22 cellular contexts compared by ENCODE assay signal in genomic region chr1:23931481-23931880, GRCh38. TPM values are rescaled to one million over a fixed set of nuclear protein-coding genes. Genes with fewer than 3 reads are reported as not detected.
A peak's percentile ranks its signal among the peaks of the same experiment; 100 is the strongest.
DNase-seq lines count a peak whose midpoint lies in the region; ATAC-seq, FAIRE-seq and TF ChIP-seq lines count a peak whose summit lies in the region.
"Had no signal": no experiment of that assay in that cellular context is flagged by ENCODE, and none has a peak within 500 bp of the region (broad histone marks: within the 10 kb centered on the region; RNA-seq: fewer than 3 reads in every experiment).

No MANE protein-coding gene starts in this region.

- no peak overlapping the region for H3K27ac Mint-ChIP-seq in T-cell
- H3K27ac Mint-ChIP-seq: activated naive CD8-positive, alpha-beta T cell; naive thymus-derived CD4-positive, alpha-beta T cell had no signal

- H3K27me3 ChIP-seq in HepG2 (ENCODE audit: control insufficient read depth in 1 of 2, insufficient read depth in 2 of 2, low read length in 2 of 2) (peaks cover 0 to 13% of the 10 kb centered on the region in 2 experiments; a peak in 2 of 5 replicates), right lobe of liver (no peaks in the 10 kb centered on the region), neuronal stem cell (ENCODE audit: control insufficient read depth in 3 of 3, insufficient read depth in 3 of 3, low read depth in 1 of 3, low read length in 3 of 3) (no peaks in the 10 kb centered on the region), heart right ventricle (no peaks in the 10 kb centered on the region)

- TF ChIP-seq POLR2A in HepG2 (IDR thresholded peaks at IDR 0.05; ENCODE audit: insufficient read depth in 1 of 2, low read depth in 2 of 2, low read length in 2 of 2) = no peak
- no peak for TF ChIP-seq POLR2A in right lobe of liver (IDR thresholded peaks at IDR 0.05)

- FAIRE-seq in HepG2 (lab: Jason Lieb, UNC) = no peak
- FAIRE-seq: A204.1, H54 had no signal

- no peak overlapping the region for H3K4ac ChIP-seq in neuronal stem cell (ENCODE audit: low read length)

- POLR2A ChIA-PET in HepG2 (lab: Yijun Ruan, JAX) (no interaction called here), T-cell (lab: Charles Lee) (no interaction called here)

- no peak for TF ChIP-seq RAD21 in HepG2 (CRISPR knock-in tag; IDR thresholded peaks at IDR 0.05)

- H3K4me1 Mint-ChIP-seq in T-cell = peaks cover 0 to 5% (median 0%) of the 10 kb centered on the region in 3 donors
- H3K4me1 Mint-ChIP-seq: naive thymus-derived CD4-positive, alpha-beta T cell had no signal

- H4K8ac ChIP-seq in neuronal stem cell (ENCODE audit: low read depth, low read length) = no peak overlapping the region

- H3K27ac ChIP-seq in HepG2 (ENCODE audit: extremely low read length, insufficient read depth, low read length) = no peak overlapping the region
- H3K27ac ChIP-seq in right lobe of liver = no peak overlapping the region
- peak overlapping the region; percentile 52 for H3K27ac ChIP-seq in neuronal stem cell (replicated peaks; ENCODE audit: low read length)
- H3K27ac ChIP-seq in heart right ventricle = no peak overlapping the region

- intact Hi-C loops in HepG2 (cut with micrococcal nuclease; ENCODE audit: unreplicated experiment) (no loop called here), right lobe of liver (cut with DNase I) (no loop called here), heart right ventricle (cut with DNase I) (no loop called here)

- no peaks in the 10 kb centered on the region for H3K9me3 ChIP-seq in HepG2 (ENCODE audit: low read length)
- no peaks in the 10 kb centered on the region for H3K9me3 ChIP-seq in right lobe of liver
- no peaks in the 10 kb centered on the region for H3K9me3 ChIP-seq in neuronal stem cell (replicated peaks in 1 of 2; ENCODE audit: control insufficient read depth in 2 of 2, insufficient read depth in 1 of 2, low read depth in 1 of 2, low read length in 2 of 2)
- no peaks in the 10 kb centered on the region for H3K9me3 ChIP-seq in heart right ventricle

- no peak overlapping the region for H3K23ac ChIP-seq in neuronal stem cell (ENCODE audit: low read depth, low read length, poor library complexity)

- BruUV-seq in HepG2 (replicated peaks; lab: Mats Ljungman, UMichigan) = no TSS peak

- TF ChIP-seq EP300 in HepG2 (IDR thresholded peaks at IDR 0.05; ENCODE audit: low read depth in 2 of 2, low read length in 2 of 2) = no peak
- TF ChIP-seq EP300 in HepG2 (CRISPR knock-in tag; IDR thresholded peaks at IDR 0.05; ENCODE audit: borderline replicate concordance) = no peak

- no peak overlapping the region for H2BK5ac ChIP-seq in neuronal stem cell (ENCODE audit: low read length)

- no peaks in the 10 kb centered on the region for H3K79me1 ChIP-seq in neuronal stem cell (ENCODE audit: low read depth, low read length)

- ATAC-seq in HepG2 (no peak), right lobe of liver (no peak), HG03175 (IDR thresholded peaks at IDR 0.05; ENCODE audit: unreplicated experiment) (no peak), T-cell (replicated peaks in 1 of 4) (no peak), heart right ventricle (no peak), GM21825 (IDR thresholded peaks at IDR 0.05; ENCODE audit: unreplicated experiment) (no peak)
- ATAC-seq: naive thymus-derived CD4-positive, alpha-beta T cell had no signal

- no peaks in the 10 kb centered on the region for H4K20me1 ChIP-seq in HepG2 (ENCODE audit: insufficient read depth, low read length)

- H3K9me3 Mint-ChIP-seq in T-cell = no peaks in the 10 kb centered on the region
- H3K9me3 Mint-ChIP-seq: naive thymus-derived CD4-positive, alpha-beta T cell had no signal

- H3K4me1 ChIP-seq in HepG2 (ENCODE audit: insufficient read depth, low read length) = peaks cover 1% of the 10 kb centered on the region
- no peaks in the 10 kb centered on the region for H3K4me1 ChIP-seq in right lobe of liver
- H3K4me1 ChIP-seq in neuronal stem cell (ENCODE audit: control insufficient read depth in 2 of 2, insufficient read depth in 1 of 2, low read depth in 1 of 2, low read length in 2 of 2) = peaks cover 0 to 4% of the 10 kb centered on the region in 2 donors
- peaks cover 0 to 11% (median 0%) of the 10 kb centered on the region in 9 donors for H3K4me1 ChIP-seq in heart right ventricle

- no peak overlapping the region for H3K14ac ChIP-seq in neuronal stem cell (ENCODE audit: low read length)

- no peak overlapping the region for H3K4me3 ChIP-seq in HepG2 (replicated peaks in 1 of 3; ENCODE audit: insufficient read depth in 1 of 3, low read depth in 2 of 3, low read length in 3 of 3)
- no peak overlapping the region for H3K4me3 ChIP-seq in right lobe of liver
- no peak overlapping the region for H3K4me3 ChIP-seq in epithelial cell of proximal tubule (ENCODE audit: low read depth, low read length)
- H3K4me3 ChIP-seq in neuronal stem cell (ENCODE audit: low read length in 2 of 2) = no peak overlapping the region
- no peak overlapping the region for H3K4me3 ChIP-seq in heart right ventricle

- peaks cover 3 to 10% of the 10 kb centered on the region in 2 donors for H3K27me3 Mint-ChIP-seq in T-cell
- H3K27me3 Mint-ChIP-seq: activated naive CD8-positive, alpha-beta T cell had no signal

- H3K36me3 ChIP-seq in HepG2 (replicated peaks in 1 of 2; ENCODE audit: control insufficient read depth in 1 of 2, insufficient read depth in 2 of 2, low read length in 2 of 2) = no peaks in the 10 kb centered on the region
- H3K36me3 ChIP-seq in right lobe of liver = no peaks in the 10 kb centered on the region
- H3K36me3 ChIP-seq in neuronal stem cell (replicated peaks in 1 of 2; ENCODE audit: control insufficient read depth in 2 of 2, insufficient read depth in 2 of 2, low read length in 2 of 2) = no peaks in the 10 kb centered on the region
- no peaks in the 10 kb centered on the region for H3K36me3 ChIP-seq in heart right ventricle

- WGBS in HepG2 (ENCODE audit: low lambda C conversion rate) = 100% methylated on average over 1 of the region's 1 CpG
- WGBS in right lobe of liver (ENCODE audit: insufficient coverage, low coverage, low lambda C conversion rate, missing lambda C conversion rate) = 88% methylated on average over 1 of the region's 1 CpG
- WGBS in neuronal stem cell (ENCODE audit: extremely low coverage in 2 of 2, insufficient read length in 2 of 2, insufficient replicate concordance in 1 of 2), 2 donors = no CpG with 5 or more reads among the region's 1 CpG
- WGBS in heart right ventricle, 2 donors = 85 to 88% methylated on average over 1 of the region's 1 CpG

- H4K91ac ChIP-seq in neuronal stem cell (ENCODE audit: low read depth, low read length, poor library complexity) = no peak overlapping the region

- no peaks in the 10 kb centered on the region for H3K79me2 ChIP-seq in HepG2 (ENCODE audit: insufficient read depth, low read length)

- no peak for DNase-seq in HepG2 (ENCODE audit: low spot score)
- no peak for DNase-seq in right lobe of liver
- DNase-seq in epithelial cell of proximal tubule (ENCODE audit: low read depth) = peak; percentile 85
- no peak for DNase-seq in neuronal stem cell (ENCODE audit: low spot score)
- DNase-seq in T-cell = no peak
- DNase-seq in heart right ventricle = no peak
- DNase-seq: activated CD4-positive, alpha-beta T cell treated with anti-CD3 and anti-CD28 coated beads for 48 hours; activated T-cell treated with anti-CD3 and anti-CD28 coated beads for 4 hours; cerebellar nuclear complex; COR-L47; naive thymus-derived CD4-positive, alpha-beta T cell; NCI-H187; retina; stimulated activated CD4-positive, alpha-beta T cell treated with anti-CD3 and anti-CD28 coated beads, Interleukin-4, amount 100 ng/mL, for 1 hour; T-helper 9 cell had no signal

- no peak overlapping the region for H2BK12ac ChIP-seq in neuronal stem cell (ENCODE audit: low read length)

- in situ Hi-C loops in HepG2 (cut with HindIII; ENCODE audit: extremely low pct_ligation_motif_present, low pct_unique_long_range_greater_than_20kb) = no loop called here

- no peaks in the 10 kb centered on the region for H3K36me3 Mint-ChIP-seq in T-cell
- H3K36me3 Mint-ChIP-seq: activated naive CD8-positive, alpha-beta T cell; naive thymus-derived CD4-positive, alpha-beta T cell had no signal

- H3K4me3 Mint-ChIP-seq in T-cell = no peak overlapping the region
- H3K4me3 Mint-ChIP-seq: activated naive CD8-positive, alpha-beta T cell; naive thymus-derived CD4-positive, alpha-beta T cell had no signal

- H3K4me2 ChIP-seq in HepG2 (ENCODE audit: low read depth, low read length) (no peak overlapping the region), neuronal stem cell (ENCODE audit: insufficient read depth, low read length, poor library complexity, severe bottlenecking) (no peak overlapping the region)

- H2AK5ac ChIP-seq in neuronal stem cell (ENCODE audit: low read depth, low read length) = no peak overlapping the region

- H2AFZ ChIP-seq in HepG2 (ENCODE audit: low read length) (no peak overlapping the region), neuronal stem cell (ENCODE audit: low read length) (peak overlapping the region; percentile 17)

- H2BK15ac ChIP-seq in neuronal stem cell (ENCODE audit: low read length) = no peak overlapping the region

- no peak overlapping the region for H3K18ac ChIP-seq in neuronal stem cell (ENCODE audit: low read length)

- CTCF ChIA-PET in HepG2 (lab: Yijun Ruan, JAX; ENCODE audit: low intra/inter-chr PET ratio, low total read pairs) = no interaction called here
- CTCF ChIA-PET in T-cell (lab: Charles Lee) = no interaction called here

- H3K9ac ChIP-seq in HepG2 (ENCODE audit: insufficient read depth, low read depth, low read length) = no peak overlapping the region
- H3K9ac ChIP-seq in neuronal stem cell (ENCODE audit: low read depth, low read length, poor library complexity) = no peak overlapping the region

- TF ChIP-seq CTCF in HepG2 (CRISPR knock-in tag; IDR thresholded peaks at IDR 0.05) = no peak
- no peak for TF ChIP-seq CTCF in right lobe of liver (IDR thresholded peaks at IDR 0.05)
- TF ChIP-seq CTCF in epithelial cell of proximal tubule (conservative IDR thresholded peaks at IDR 0.05; ENCODE audit: low read depth, low read length) = no peak
- no peak for TF ChIP-seq CTCF in heart right ventricle (IDR thresholded peaks at IDR 0.05)

- no peak overlapping the region for H2BK120ac ChIP-seq in neuronal stem cell (ENCODE audit: low read depth, low read length)

RNA-seq across cellular contexts. Expression of gene CNR2, which starts 18.3 kb away (rescaled TPM):
- total RNA-seq in HepG2 (2016; rRNA removed; fragmentation: Illumina TruSeq; extraction: Trizol) (not detected in 2 replicates), right lobe of liver (under 1 TPM in 4 of 6 experiments, not detected in 2; 0.04 to 0.07 (median 0.06) TPM), epithelial cell of proximal tubule (not detected in 2 replicates), T-cell (1 to 10 TPM in 4 of 5 donors, under 1 TPM in 1; 0.67 to 2.1 (median 1.5) TPM), heart right ventricle (under 1 TPM in 1 of 10 donors, not detected in 9; 0.19 TPM)
- total RNA-seq in HepG2 (2016; cell fraction: cytosol; rRNA removed; fragmentation: Illumina TruSeq; extraction: Trizol; ENCODE audit: low read depth) = not detected in 2 replicates
- total RNA-seq in HepG2 (2016; cell fraction: insoluble cytoplasmic fraction; rRNA removed; fragmentation: Illumina TruSeq; extraction: Trizol) = not detected in 2 replicates
- total RNA-seq in HepG2 (2016; cell fraction: membrane; rRNA removed; fragmentation: Illumina TruSeq; extraction: Trizol) = not detected in 2 replicates
- total RNA-seq in HepG2 (2016; cell fraction: nucleus; rRNA removed; fragmentation: Illumina TruSeq; extraction: Trizol) = not detected in 2 replicates
- polyA plus RNA-seq in HepG2 (2011; rRNA removed) (not detected in 2 replicates), heart right ventricle (under 1 TPM in 1 of 2 donors, not detected in 1; 0.01 TPM)
- not detected in 2 replicates for polyA plus RNA-seq in HepG2 (2011; cell fraction: cytosol; rRNA removed)
- polyA plus RNA-seq in HepG2 (2011; cell fraction: nucleus; rRNA removed) = not detected in 2 replicates
- polyA plus RNA-seq in HepG2 (2012) = not detected in 2 replicates
- polyA plus RNA-seq in HepG2 (2016; cell fraction: cytosol; fragmentation: Illumina TruSeq; extraction: Trizol; ENCODE audit: low read depth) = not detected in 2 replicates
- not detected in 2 replicates for polyA plus RNA-seq in HepG2 (2016; cell fraction: insoluble cytoplasmic fraction; fragmentation: Illumina TruSeq; extraction: Trizol; ENCODE audit: low read depth)
- polyA plus RNA-seq in HepG2 (2016; cell fraction: membrane; fragmentation: Illumina TruSeq; extraction: Trizol; ENCODE audit: low read depth) = not detected in 2 replicates
- not detected in 2 replicates for polyA plus RNA-seq in HepG2 (2016; cell fraction: nucleus; fragmentation: Illumina TruSeq; extraction: Trizol; ENCODE audit: insufficient read depth, low read depth)
- not detected in 2 replicates for polyA minus RNA-seq in HepG2 (2011; rRNA and poly(A)+ RNA removed; ENCODE audit: low replicate concordance)
- polyA minus RNA-seq in HepG2 (2011; cell fraction: cytosol; rRNA and poly(A)+ RNA removed) = not detected in 2 replicates
- polyA minus RNA-seq in HepG2 (2011; cell fraction: nucleus; rRNA and poly(A)+ RNA removed) = not detected in 2 replicates
- polyA plus RNA-seq in neuronal stem cell (2013, experiment 1 of 2) = 0.01 TPM
- polyA plus RNA-seq in neuronal stem cell (2013, experiment 2 of 2) = not detected
- total RNA-seq: kidney epithelial cell, ureter had no signal

RNA-seq across cellular contexts. Expression of gene PNRC2, which starts 28.1 kb away (rescaled TPM):
- total RNA-seq in HepG2 (2016; rRNA removed; fragmentation: Illumina TruSeq; extraction: Trizol) = 97.5 and 159 TPM in 2 replicates
- total RNA-seq in HepG2 (2016; cell fraction: cytosol; rRNA removed; fragmentation: Illumina TruSeq; extraction: Trizol; ENCODE audit: low read depth) = 18.3 and 19.0 TPM in 2 replicates
- 101 and 179 TPM in 2 replicates for total RNA-seq in HepG2 (2016; cell fraction: insoluble cytoplasmic fraction; rRNA removed; fragmentation: Illumina TruSeq; extraction: Trizol)
- 54.8 and 63.8 TPM in 2 replicates for total RNA-seq in HepG2 (2016; cell fraction: membrane; rRNA removed; fragmentation: Illumina TruSeq; extraction: Trizol)
- total RNA-seq in HepG2 (2016; cell fraction: nucleus; rRNA removed; fragmentation: Illumina TruSeq; extraction: Trizol) = 74.0 and 87.3 TPM in 2 replicates
- polyA plus RNA-seq in HepG2 (2011; rRNA removed) = 53.3 and 74.9 TPM in 2 replicates
- 64.3 and 67.0 TPM in 2 replicates for polyA plus RNA-seq in HepG2 (2011; cell fraction: cytosol; rRNA removed)
- polyA plus RNA-seq in HepG2 (2011; cell fraction: nucleus; rRNA removed) = 36.2 and 45.0 TPM in 2 replicates
- polyA plus RNA-seq in HepG2 (2012) = 62.0 and 72.8 TPM in 2 replicates
- polyA plus RNA-seq in HepG2 (2016; cell fraction: cytosol; fragmentation: Illumina TruSeq; extraction: Trizol; ENCODE audit: low read depth) = 10.2 and 11.9 TPM in 2 replicates
- 149 and 168 TPM in 2 replicates for polyA plus RNA-seq in HepG2 (2016; cell fraction: insoluble cytoplasmic fraction; fragmentation: Illumina TruSeq; extraction: Trizol; ENCODE audit: low read depth)
- 36.4 and 37.2 TPM in 2 replicates for polyA plus RNA-seq in HepG2 (2016; cell fraction: membrane; fragmentation: Illumina TruSeq; extraction: Trizol; ENCODE audit: low read depth)
- 100 and 101 TPM in 2 replicates for polyA plus RNA-seq in HepG2 (2016; cell fraction: nucleus; fragmentation: Illumina TruSeq; extraction: Trizol; ENCODE audit: insufficient read depth, low read depth)
- 64.4 and 79.4 TPM in 2 replicates for polyA minus RNA-seq in HepG2 (2011; rRNA and poly(A)+ RNA removed; ENCODE audit: low replicate concordance)
- polyA minus RNA-seq in HepG2 (2011; cell fraction: cytosol; rRNA and poly(A)+ RNA removed) = 46.1 and 65.6 TPM in 2 replicates
- 53.8 and 57.3 TPM in 2 replicates for polyA minus RNA-seq in HepG2 (2011; cell fraction: nucleus; rRNA and poly(A)+ RNA removed)
- total RNA-seq in right lobe of liver = 10 to 100 TPM; 24.3 to 41.2 (median 33.4) TPM
- 92.1 and 100 TPM in 2 replicates for total RNA-seq in epithelial cell of proximal tubule
- 227 TPM for polyA plus RNA-seq in neuronal stem cell (2013, experiment 1 of 2)
- 230 TPM for polyA plus RNA-seq in neuronal stem cell (2013, experiment 2 of 2)
- total RNA-seq in T-cell = 100 to 1,000 TPM; 135 to 159 (median 139) TPM
- total RNA-seq in heart right ventricle = 100 to 1,000 TPM in 5 of 10 donors, 10 to 100 TPM in 5; 65.1 to 129 (median 93.8) TPM
- polyA plus RNA-seq in heart right ventricle = 10 to 100 TPM; 58.4 to 60.6 TPM

RNA-seq across cellular contexts. Expression of gene SRSF10, which starts 48.6 kb away (rescaled TPM):
- 156 and 186 TPM in 2 replicates for total RNA-seq in HepG2 (2016; rRNA removed; fragmentation: Illumina TruSeq; extraction: Trizol)
- total RNA-seq in HepG2 (2016; cell fraction: cytosol; rRNA removed; fragmentation: Illumina TruSeq; extraction: Trizol; ENCODE audit: low read depth) = 14.0 and 16.3 TPM in 2 replicates
- 155 and 183 TPM in 2 replicates for total RNA-seq in HepG2 (2016; cell fraction: insoluble cytoplasmic fraction; rRNA removed; fragmentation: Illumina TruSeq; extraction: Trizol)
- 44.1 and 51.2 TPM in 2 replicates for total RNA-seq in HepG2 (2016; cell fraction: membrane; rRNA removed; fragmentation: Illumina TruSeq; extraction: Trizol)
- 358 and 375 TPM in 2 replicates for total RNA-seq in HepG2 (2016; cell fraction: nucleus; rRNA removed; fragmentation: Illumina TruSeq; extraction: Trizol)
- 98.2 and 126 TPM in 2 replicates for polyA plus RNA-seq in HepG2 (2011; rRNA removed)
- 56.6 and 58.5 TPM in 2 replicates for polyA plus RNA-seq in HepG2 (2011; cell fraction: cytosol; rRNA removed)
- 190 and 202 TPM in 2 replicates for polyA plus RNA-seq in HepG2 (2011; cell fraction: nucleus; rRNA removed)
- 75.4 and 108 TPM in 2 replicates for polyA plus RNA-seq in HepG2 (2012)
- polyA plus RNA-seq in HepG2 (2016; cell fraction: cytosol; fragmentation: Illumina TruSeq; extraction: Trizol; ENCODE audit: low read depth) = 14.3 and 14.6 TPM in 2 replicates
- 176 and 184 TPM in 2 replicates for polyA plus RNA-seq in HepG2 (2016; cell fraction: insoluble cytoplasmic fraction; fragmentation: Illumina TruSeq; extraction: Trizol; ENCODE audit: low read depth)
- polyA plus RNA-seq in HepG2 (2016; cell fraction: membrane; fragmentation: Illumina TruSeq; extraction: Trizol; ENCODE audit: low read depth) = 31.3 and 32.4 TPM in 2 replicates
- polyA plus RNA-seq in HepG2 (2016; cell fraction: nucleus; fragmentation: Illumina TruSeq; extraction: Trizol; ENCODE audit: insufficient read depth, low read depth) = 441 and 449 TPM in 2 replicates
- 105 and 142 TPM in 2 replicates for polyA minus RNA-seq in HepG2 (2011; rRNA and poly(A)+ RNA removed; ENCODE audit: low replicate concordance)
- 33.1 and 43.0 TPM in 2 replicates for polyA minus RNA-seq in HepG2 (2011; cell fraction: cytosol; rRNA and poly(A)+ RNA removed)
- polyA minus RNA-seq in HepG2 (2011; cell fraction: nucleus; rRNA and poly(A)+ RNA removed) = 554 and 606 TPM in 2 replicates
- total RNA-seq in right lobe of liver = 10 to 100 TPM; 30.6 to 51.5 (median 43.1) TPM
- 97.3 and 100 TPM in 2 replicates for total RNA-seq in epithelial cell of proximal tubule
- polyA plus RNA-seq in neuronal stem cell (2013, experiment 1 of 2) = 97.6 TPM
- 99.1 TPM for polyA plus RNA-seq in neuronal stem cell (2013, experiment 2 of 2)
- total RNA-seq in T-cell = 100 to 1,000 TPM; 145 to 240 (median 153) TPM
- 10 to 100 TPM; 40.7 to 65.8 (median 52.8) TPM for total RNA-seq in heart right ventricle
- polyA plus RNA-seq in heart right ventricle = 10 to 100 TPM; 32.9 to 70.2 TPM
